ENCODE assay signal across 8 cellular contexts in genomic region chr5:68406344-68406743, GRCh38.
DNase-seq lines count a peak whose midpoint lies in the region; ATAC-seq and TF ChIP-seq lines count a peak whose summit lies in the region.

No MANE protein-coding gene starts in this region.

- no peak overlapping the region for H2BK120ac ChIP-seq in neuronal stem cell (ENCODE audit: low read depth, low read length)

- no peaks in the 10 kb centered on the region for H3K27me3 Mint-ChIP-seq in WTC11 (ENCODE audit: low read depth)

- H3K4me1 ChIP-seq in neuronal stem cell (ENCODE audit: control insufficient read depth in 2 of 2, insufficient read depth in 1 of 2, low read depth in 1 of 2, low read length in 2 of 2) (peaks cover 3 to 14% of the 10 kb centered on the region in 2 donors), heart left ventricle (peaks cover 0 to 21% (median 0%) of the 10 kb centered on the region in 12 donors), ovary (ENCODE audit: insufficient read depth) (peaks cover 1% of the 10 kb centered on the region)

- TF ChIP-seq EP300 in ovary (IDR thresholded peaks at IDR 0.05), result no peak

- no peak overlapping the region for H4K8ac ChIP-seq in neuronal stem cell (ENCODE audit: low read depth, low read length)

- H2BK15ac ChIP-seq in neuronal stem cell (ENCODE audit: low read length), result peak overlapping the region; percentile 79

- no peak overlapping the region for H3K14ac ChIP-seq in neuronal stem cell (ENCODE audit: low read length)

- peak overlapping the region; percentile 88 for H2AFZ ChIP-seq in neuronal stem cell (ENCODE audit: low read length)

- no peak overlapping the region for H4K91ac ChIP-seq in neuronal stem cell (ENCODE audit: low read depth, low read length, poor library complexity)

- H2BK12ac ChIP-seq in neuronal stem cell (ENCODE audit: low read length), result no peak overlapping the region

- no peaks in the 10 kb centered on the region for H3K36me3 Mint-ChIP-seq in WTC11

- no peak overlapping the region for H3K27ac ChIP-seq in neuronal stem cell (replicated peaks; ENCODE audit: low read length)
- H3K27ac ChIP-seq in heart left ventricle, result peak overlapping the region in 1 of 12 donors; percentile 46
- H3K27ac ChIP-seq in ovary, result no peak overlapping the region

- no peak overlapping the region for H3K4me2 ChIP-seq in neuronal stem cell (ENCODE audit: insufficient read depth, low read length, poor library complexity, severe bottlenecking)

- H2AK5ac ChIP-seq in neuronal stem cell (ENCODE audit: low read depth, low read length), result no peak overlapping the region

- intact Hi-C loops in heart left ventricle (cut with DNase I), result no loop called here
- intact Hi-C loops in ovary (cut with DNase I), result no loop called here
- intact Hi-C loops in posterior vena cava (cut with DNase I), result no loop called here

- H3K9ac ChIP-seq in neuronal stem cell (ENCODE audit: low read depth, low read length, poor library complexity), result no peak overlapping the region

- H3K9me3 Mint-ChIP-seq in WTC11, result peaks cover 8% of the 10 kb centered on the region; the same call in 1 of the 2 replicates

- no peak overlapping the region for H3K23ac ChIP-seq in neuronal stem cell (ENCODE audit: low read depth, low read length, poor library complexity)

- CTCF ChIA-PET in WTC11 (lab: Charles Lee), result interaction anchor here (1.2 kb wide), 1 partner anchor 120 kb away, joined by 3 read pairs; no protein-coding TSS in a partner anchor

- H3K27me3 ChIP-seq in neuronal stem cell (ENCODE audit: control insufficient read depth in 3 of 3, insufficient read depth in 3 of 3, low read depth in 1 of 3, low read length in 3 of 3) (no peaks in the 10 kb centered on the region), heart left ventricle (no peaks in the 10 kb centered on the region), ovary (no peaks in the 10 kb centered on the region)

- no CpG with 5 or more reads among the region's 2 CpGs for WGBS in neuronal stem cell (ENCODE audit: extremely low coverage in 2 of 2, insufficient read length in 2 of 2, insufficient replicate concordance in 1 of 2), 2 donors
- WGBS in heart left ventricle, 4 donors, result 55 to 67% (median 62%) methylated on average over 2 of the region's 2 CpGs
- WGBS in ovary, 3 donors, result 52 to 58% (median 53%) methylated on average over 2 of the region's 2 CpGs

- ATAC-seq in GM19035 (IDR thresholded peaks at IDR 0.05; ENCODE audit: unreplicated experiment) (peak; percentile 4), HG02763 (IDR thresholded peaks at IDR 0.05; ENCODE audit: unreplicated experiment) (peak; percentile 18), WTC11 (no peak), heart left ventricle (no peak)

- POLR2A ChIA-PET in WTC11 (lab: Charles Lee), result no interaction called here

- H3K4me1 Mint-ChIP-seq in WTC11, result peaks cover 43% of the 10 kb centered on the region

- H3K9me3 ChIP-seq in neuronal stem cell (replicated peaks in 1 of 2; ENCODE audit: control insufficient read depth in 2 of 2, insufficient read depth in 1 of 2, low read depth in 1 of 2, low read length in 2 of 2) (no peaks in the 10 kb centered on the region), heart left ventricle (no peaks in the 10 kb centered on the region), ovary (no peaks in the 10 kb centered on the region)

- TF ChIP-seq CTCF in WTC11 (IDR thresholded peaks at IDR 0.05) (no peak), heart left ventricle (IDR thresholded peaks at IDR 0.05) (no peak), ovary (IDR thresholded peaks at IDR 0.05) (no peak)

- H2BK5ac ChIP-seq in neuronal stem cell (ENCODE audit: low read length), result peak overlapping the region; percentile 75

- H3K4me3 Mint-ChIP-seq in WTC11, result no peak overlapping the region

- no peaks in the 10 kb centered on the region for H3K79me1 ChIP-seq in neuronal stem cell (ENCODE audit: low read depth, low read length)

- TF ChIP-seq POLR2A in heart left ventricle (IDR thresholded peaks at IDR 0.05) (no peak), ovary (IDR thresholded peaks at IDR 0.05) (no peak)

- H3K18ac ChIP-seq in neuronal stem cell (ENCODE audit: low read length), result no peak overlapping the region

- H3K36me3 ChIP-seq in neuronal stem cell (replicated peaks in 1 of 2; ENCODE audit: control insufficient read depth in 2 of 2, insufficient read depth in 2 of 2, low read length in 2 of 2) (no peaks in the 10 kb centered on the region), heart left ventricle (no peaks in the 10 kb centered on the region), ovary (no peaks in the 10 kb centered on the region)

- DNase-seq in WTC11 (ENCODE audit: low spot score) (no peak), neuronal stem cell (ENCODE audit: low spot score) (no peak), heart left ventricle (no peak), ovary (no peak), posterior vena cava (ENCODE audit: low spot score) (no peak)
- no peak for DNase-seq in activated effector memory CD4-positive, alpha-beta T cell treated with anti-CD3 and anti-CD28 coated beads, Interleukin-2, amount 50 U/mL, for 16 hours

- no peak overlapping the region for H3K4ac ChIP-seq in neuronal stem cell (ENCODE audit: low read length)

- H3K4me3 ChIP-seq in neuronal stem cell (ENCODE audit: low read length in 2 of 2) (no peak overlapping the region), heart left ventricle (no peak overlapping the region), ovary (no peak overlapping the region)

- H3K27ac Mint-ChIP-seq in WTC11, result peak overlapping the region; percentile 86

TF ChIP-seq in WTC11, 78 proteins besides CTCF, POLR2A, EP300 and RAD21 (continues in another document):
- TF ChIP-seq ZNF121 (CRISPR knock-in tag; IDR thresholded peaks at IDR 0.05), result no peak
- no peak for TF ChIP-seq FOXP1 (CRISPR knock-in tag; IDR thresholded peaks at IDR 0.05; ENCODE audit: borderline replicate concordance)
- TF ChIP-seq NFYB (CRISPR knock-in tag; conservative IDR thresholded peaks at IDR 0.05; ENCODE audit: low read depth), result no peak
- no peak for TF ChIP-seq GRHL2 (CRISPR knock-in tag; IDR thresholded peaks at IDR 0.05; ENCODE audit: insufficient replicate concordance, severe bottlenecking)
- no peak for TF ChIP-seq PREB (CRISPR knock-in tag; IDR thresholded peaks at IDR 0.05; ENCODE audit: borderline replicate concordance)
- TF ChIP-seq GABPB1 (CRISPR knock-in tag; IDR thresholded peaks at IDR 0.05), result no peak
- no peak for TF ChIP-seq ZNF317 (CRISPR knock-in tag; IDR thresholded peaks at IDR 0.05; ENCODE audit: borderline replicate concordance, low read depth)
- TF ChIP-seq E2F1 (CRISPR knock-in tag; IDR thresholded peaks at IDR 0.05), result no peak
- TF ChIP-seq ZNF232 (CRISPR knock-in tag; IDR thresholded peaks at IDR 0.05), result no peak
- no peak for TF ChIP-seq TCF7 (CRISPR knock-in tag; IDR thresholded peaks at IDR 0.05; ENCODE audit: low read depth)
- TF ChIP-seq, protein P1, sequence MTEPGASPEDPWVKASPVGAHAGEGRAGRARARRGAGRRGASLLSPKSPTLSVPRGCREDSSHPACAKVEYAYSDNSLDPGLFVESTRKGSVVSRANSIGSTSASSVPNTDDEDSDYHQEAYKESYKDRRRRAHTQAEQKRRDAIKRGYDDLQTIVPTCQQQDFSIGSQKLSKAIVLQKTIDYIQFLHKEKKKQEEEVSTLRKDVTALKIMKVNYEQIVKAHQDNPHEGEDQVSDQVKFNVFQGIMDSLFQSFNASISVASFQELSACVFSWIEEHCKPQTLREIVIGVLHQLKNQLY (CRISPR knock-in tag; IDR thresholded peaks at IDR 0.05), result no peak

Comparison
In these comparisons a context has a peak if more than half of its experiments do, and no peak if none do; other contexts are left out.
1. ATAC-seq: peak in GM19035 (single experiment) and HG02763 (single experiment); none in WTC11 (single experiment) and heart left ventricle (0 of 4).